In genomic region chr14:54747616-54748015, GRCh38 we compare ENCODE assay signal across 32 cellular contexts.
"Had no signal": no experiment of that assay in that cellular context is flagged by ENCODE, and none has a peak within 500 bp of the region (broad histone marks: within the 10 kb centered on the region; RNA-seq: fewer than 3 reads in every experiment).

No MANE protein-coding gene starts in this region.

- H3K36me3 ChIP-seq: breast epithelium had no signal

- H3K27ac ChIP-seq: body of pancreas, breast epithelium, SJSA1, VCaP had no signal

- H3K4me3 ChIP-seq: body of pancreas, breast epithelium, SJSA1 had no signal

- DNase-seq: activated B cell treated with CpG ODN at 0.5 μM for 24 hours; activated CD4-positive, alpha-beta memory T cell treated with anti-CD3 and anti-CD28 coated beads, Interleukin-2, amount 10 ng/mL, durations not matched to agents 7 days and 5 days; activated CD4-positive, alpha-beta T cell treated with anti-CD3 and anti-CD28 coated beads for 48 hours; activated CD4-positive, CD25-positive, alpha-beta regulatory T cell treated with anti-CD3 and anti-CD28 coated beads, Interleukin-2, amount 50 U/mL, for 72 hours; activated CD8-positive, alpha-beta memory T cell treated with anti-CD3 and anti-CD28 coated beads for 24 hours; activated CD8-positive, alpha-beta memory T cell treated with anti-CD3 and anti-CD28 coated beads, Interleukin-2, amount 10 ng/mL, durations not matched to agents 7 days and 5 days; activated CD8-positive, alpha-beta memory T cell treated with anti-CD3 and anti-CD28 coated beads, Interleukin-2, amount 50 U/mL, for 48 hours; activated effector memory CD4-positive, alpha-beta T cell treated with Interleukin-2 at 50 U/mL for 16 hours; activated naive CD4-positive, alpha-beta T cell; activated naive CD8-positive, alpha-beta T cell treated with anti-CD3 and anti-CD28 coated beads, Interleukin-2, amount 10 ng/mL, durations not matched to agents 7 days and 5 days; activated T-cell treated with anti-CD3 and anti-CD28 coated beads, Interleukin-2, amount 50 U/mL, for 48 hours; body of pancreas; Karpas-422; NCI-H1105; NCI-H1417 treated with DMSO at 0.1 percent for 48 hours; NCI-H187 treated with DMSO at 0.1 percent for 48 hours; NCI-H2081; NCI-H2171 treated with DMSO at 0.1 percent for 48 hours; NCI-H2227 treated with DMSO at 0.1 percent for 48 hours; NCI-H446 treated with DMSO at 0.1 percent for 48 hours; NCI-H524; NCI-H69; RPMI8226; SHP77 treated with DMSO at 0.1 percent for 48 hours; SW 1271; T-helper 1 cell; T-helper 2 cell; T-helper 9 cell had no signal

- H3K4me1 ChIP-seq: body of pancreas, breast epithelium, SJSA1 had no signal

- H3K27me3 ChIP-seq: body of pancreas, breast epithelium, SJSA1 had no signal

- ATAC-seq: activated CD8-positive, alpha-beta memory T cell treated with anti-CD3 and anti-CD28 coated beads, Interleukin-2, amount 10 ng/mL, durations not matched to agents 7 days and 5 days; body of pancreas; Panc1 had no signal

- H3K9me3 ChIP-seq: body of pancreas, breast epithelium, SJSA1 had no signal
